Comparison of ENCODE assay signal across 13 cellular contexts in the genomic region with DNA sequence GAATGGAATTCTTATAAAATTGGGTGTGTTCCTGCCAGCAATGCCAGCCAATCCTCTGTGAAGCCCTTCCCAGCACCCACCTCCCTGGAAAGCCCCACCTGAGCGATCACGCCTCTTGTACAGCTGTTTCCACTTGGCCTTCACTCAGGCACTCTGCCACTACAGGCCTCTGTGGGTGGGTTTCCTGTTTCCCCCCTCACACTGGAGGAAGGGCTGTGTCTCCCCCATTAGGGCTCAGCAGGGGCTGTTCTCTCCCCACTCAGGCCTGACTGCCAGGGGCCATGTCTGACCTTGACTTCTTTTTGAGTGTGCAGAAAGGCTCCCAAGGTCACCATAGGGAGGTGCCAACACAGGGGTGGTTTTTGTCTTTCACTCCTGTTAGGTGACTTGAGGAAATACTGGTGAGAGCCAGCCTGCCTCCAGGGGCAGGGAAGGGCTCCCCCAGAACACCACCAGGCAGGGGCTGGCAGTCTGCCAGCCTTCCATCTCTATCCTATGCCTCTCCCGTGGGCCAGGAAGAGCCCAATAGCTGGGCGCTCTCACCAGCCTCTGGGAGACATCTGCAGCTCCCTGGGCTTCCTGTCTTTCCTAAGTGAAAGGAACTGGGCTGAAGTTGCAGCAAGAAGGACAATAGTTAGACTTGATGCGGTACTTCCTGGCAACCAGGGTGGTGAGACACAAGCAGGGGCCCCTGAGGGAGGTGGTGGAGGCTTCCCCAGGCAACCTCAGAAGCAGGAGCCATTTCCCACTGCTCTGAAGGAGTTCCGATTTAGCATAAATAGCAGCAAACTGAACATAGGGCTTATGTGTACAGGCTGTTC. TPM values are rescaled to one million over a fixed set of nuclear protein-coding genes. Genes with fewer than 3 reads are reported as not detected.
A peak's percentile ranks its signal among the peaks of the same experiment; 100 is the strongest.
DNase-seq lines count a peak whose midpoint lies in the region; ATAC-seq, FAIRE-seq and TF ChIP-seq lines count a peak whose summit lies in the region.
"Had no signal": no experiment of that assay in that cellular context is flagged by ENCODE, and none has a peak within 500 bp of the region (broad histone marks: within the 10 kb centered on the region; RNA-seq: fewer than 3 reads in every experiment).

No MANE protein-coding gene starts in this region.

- no peak for FAIRE-seq in HepG2 (lab: Jason Lieb, UNC)

- no peak for TF ChIP-seq CTCF in HepG2 (CRISPR knock-in tag; IDR thresholded peaks at IDR 0.05)
- TF ChIP-seq CTCF in upper lobe of right lung (IDR thresholded peaks at IDR 0.05): no peak

- no peaks in the 10 kb centered on the region for H3K9me3 Mint-ChIP-seq in activated naive CD8-positive, alpha-beta T cell treated with anti-CD3 and anti-CD28 coated beads for 36 hours
- H3K9me3 Mint-ChIP-seq in activated T-helper 1 cell treated with anti-CD3 and anti-CD28 coated beads, Interleukin-12 subunit alpha, Interleukin-12 subunit beta, Interleukin-2, Interleukin-4 antibody, amounts not matched to agents 30 ng/mL and 10 ng/mL and 1 ng/mL, durations not matched to agents 14 hours and 24 hours and 36 hours: no peaks in the 10 kb centered on the region
- H3K9me3 Mint-ChIP-seq: central memory CD8-positive, alpha-beta T cell; neural crest cell had no signal

- H3K36me3 ChIP-seq in HepG2 (replicated peaks in 1 of 2; ENCODE audit: control insufficient read depth in 1 of 2, insufficient read depth in 2 of 2, low read length in 2 of 2) (no peaks in the 10 kb centered on the region), upper lobe of right lung (no peaks in the 10 kb centered on the region)

- in situ Hi-C loops in HepG2 (cut with HindIII; ENCODE audit: extremely low pct_ligation_motif_present, low pct_unique_long_range_greater_than_20kb): loop anchor here (5.0 kb wide), 1 partner anchor 45 kb away; no protein-coding TSS in a partner anchor

- peak overlapping the region; percentile 69 for H3K4me2 ChIP-seq in HepG2 (ENCODE audit: low read depth, low read length)

- POLR2A ChIA-PET in HepG2 (lab: Yijun Ruan, JAX): interaction anchor here (1.0 kb wide), 1 partner anchor 126 kb away, joined by 3 read pairs; no protein-coding TSS in a partner anchor

- peak overlapping the region in 2 of 3 experiments; percentile 9 to 49; a peak in 3 of 6 replicates for H3K4me3 ChIP-seq in HepG2 (replicated peaks in 1 of 3; ENCODE audit: insufficient read depth in 1 of 3, low read depth in 2 of 3, low read length in 3 of 3)
- no peak overlapping the region for H3K4me3 ChIP-seq in upper lobe of right lung

- peak overlapping the region; percentile 72 for H3K27ac Mint-ChIP-seq in activated naive CD8-positive, alpha-beta T cell treated with anti-CD3 and anti-CD28 coated beads for 36 hours
- H3K27ac Mint-ChIP-seq in activated T-helper 1 cell treated with anti-CD3 and anti-CD28 coated beads, Interleukin-12 subunit alpha, Interleukin-12 subunit beta, Interleukin-2, Interleukin-4 antibody, amounts not matched to agents 30 ng/mL and 10 ng/mL and 1 ng/mL, durations not matched to agents 14 hours and 24 hours and 36 hours: no peak overlapping the region

- no peaks in the 10 kb centered on the region for H3K79me2 ChIP-seq in HepG2 (ENCODE audit: insufficient read depth, low read length)

- ATAC-seq in HepG2 (peak; percentile 24), upper lobe of right lung (peak; percentile 29), GM21447 (IDR thresholded peaks at IDR 0.05; ENCODE audit: unreplicated experiment) (no peak)

- no peak overlapping the region for H3K9ac ChIP-seq in HepG2 (ENCODE audit: insufficient read depth, low read depth, low read length)

- CTCF ChIA-PET in HepG2 (lab: Yijun Ruan, JAX; ENCODE audit: low intra/inter-chr PET ratio, low total read pairs): interaction anchor here (1.0 kb wide), 1 partner anchor 75 kb away, joined by 3 read pairs; no protein-coding TSS in a partner anchor

- peaks cover 22% of the 10 kb centered on the region for H3K4me1 Mint-ChIP-seq in activated naive CD8-positive, alpha-beta T cell treated with anti-CD3 and anti-CD28 coated beads for 36 hours
- H3K4me1 Mint-ChIP-seq in activated T-helper 1 cell treated with anti-CD3 and anti-CD28 coated beads, Interleukin-12 subunit alpha, Interleukin-12 subunit beta, Interleukin-2, Interleukin-4 antibody, amounts not matched to agents 30 ng/mL and 10 ng/mL and 1 ng/mL, durations not matched to agents 14 hours and 24 hours and 36 hours (ENCODE audit: low read depth): no peaks in the 10 kb centered on the region
- H3K4me1 Mint-ChIP-seq: central memory CD8-positive, alpha-beta T cell had no signal

- TF ChIP-seq POLR2A in HepG2 (IDR thresholded peaks at IDR 0.05; ENCODE audit: insufficient read depth in 1 of 2, low read depth in 2 of 2, low read length in 2 of 2): no peak

- H2AFZ ChIP-seq in HepG2 (ENCODE audit: low read length): no peak overlapping the region

- no peaks in the 10 kb centered on the region for H3K27me3 Mint-ChIP-seq in activated naive CD8-positive, alpha-beta T cell treated with anti-CD3 and anti-CD28 coated beads for 36 hours
- peaks cover 19% of the 10 kb centered on the region for H3K27me3 Mint-ChIP-seq in activated T-helper 1 cell treated with anti-CD3 and anti-CD28 coated beads, Interleukin-12 subunit alpha, Interleukin-12 subunit beta, Interleukin-2, Interleukin-4 antibody, amounts not matched to agents 30 ng/mL and 10 ng/mL and 1 ng/mL, durations not matched to agents 14 hours and 24 hours and 36 hours (ENCODE audit: insufficient read depth)

- no TSS peak for BruUV-seq in HepG2 (replicated peaks; lab: Mats Ljungman, UMichigan)

- no peaks in the 10 kb centered on the region for H3K36me3 Mint-ChIP-seq in activated naive CD8-positive, alpha-beta T cell treated with anti-CD3 and anti-CD28 coated beads for 36 hours
- H3K36me3 Mint-ChIP-seq in activated T-helper 1 cell treated with anti-CD3 and anti-CD28 coated beads, Interleukin-12 subunit alpha, Interleukin-12 subunit beta, Interleukin-2, Interleukin-4 antibody, amounts not matched to agents 30 ng/mL and 10 ng/mL and 1 ng/mL, durations not matched to agents 14 hours and 24 hours and 36 hours (ENCODE audit: low read depth): no peaks in the 10 kb centered on the region

- TF ChIP-seq EP300 in HepG2 (IDR thresholded peaks at IDR 0.05; ENCODE audit: low read depth in 2 of 2, low read length in 2 of 2): no peak
- TF ChIP-seq EP300 in HepG2 (CRISPR knock-in tag; IDR thresholded peaks at IDR 0.05; ENCODE audit: borderline replicate concordance): no peak

- no peaks in the 10 kb centered on the region for H4K20me1 ChIP-seq in HepG2 (ENCODE audit: insufficient read depth, low read length)

- DNase-seq in activated CD8-positive, alpha-beta memory T cell treated with anti-CD3 and anti-CD28 coated beads, Interleukin-2, amount 50 U/mL, for 48 hours: peak; percentile 53
- DNase-seq in activated CD8-positive, alpha-beta memory T cell treated with anti-CD3 and anti-CD28 coated beads, Interleukin-2, amount 50 U/mL, for 4 hours: no peak
- DNase-seq in activated naive CD8-positive, alpha-beta T cell treated with anti-CD3 and anti-CD28 coated beads for 36 hours: peak; percentile 54
- DNase-seq in HepG2 (ENCODE audit: low spot score) (no peak), upper lobe of right lung (peak; percentile 63), KG1 (lab: John Stamatoyannopoulos, UW) (no peak)
- no peak for DNase-seq in activated T-helper 1 cell treated with anti-CD3 and anti-CD28 coated beads, Interleukin-12 subunit alpha, Interleukin-12 subunit beta, Interleukin-2, Interleukin-4 antibody, amounts not matched to agents 30 ng/mL and 10 ng/mL and 1 ng/mL, durations not matched to agents 14 hours and 24 hours and 36 hours (ENCODE audit: low spot score)
- DNase-seq: AML-193, glutamatergic neuron, NCI-H1436 had no signal

- no peak overlapping the region for H3K27ac ChIP-seq in HepG2 (ENCODE audit: extremely low read length, insufficient read depth, low read length)
- H3K27ac ChIP-seq in upper lobe of right lung: peak overlapping the region; percentile 70

- 49% methylated on average over 4 of the region's 6 CpGs for WGBS in HepG2 (ENCODE audit: low lambda C conversion rate)

- H3K27me3 ChIP-seq in HepG2 (ENCODE audit: control insufficient read depth in 1 of 2, insufficient read depth in 2 of 2, low read length in 2 of 2): peaks cover 9 to 51% of the 10 kb centered on the region in 2 experiments
- no peaks in the 10 kb centered on the region for H3K27me3 ChIP-seq in upper lobe of right lung

- intact Hi-C loops in HepG2 (cut with micrococcal nuclease; ENCODE audit: unreplicated experiment): no loop called here
- intact Hi-C loops in upper lobe of right lung (cut with DNase I): no loop called here
- intact Hi-C loops in activated T-helper 1 cell treated with anti-CD3 and anti-CD28 coated beads, Interleukin-12 subunit alpha, Interleukin-12 subunit beta, Interleukin-2, Interleukin-4 antibody, amounts not matched to agents 30 ng/mL and 10 ng/mL and 1 ng/mL, durations not matched to agents 14 hours and 24 hours and 36 hours (cut with micrococcal nuclease): no loop called here

- TF ChIP-seq RAD21 in HepG2 (CRISPR knock-in tag; IDR thresholded peaks at IDR 0.05): no peak

- H3K9me3 ChIP-seq in HepG2 (ENCODE audit: low read length) (no peaks in the 10 kb centered on the region), upper lobe of right lung (no peaks in the 10 kb centered on the region)

- H3K4me1 ChIP-seq in HepG2 (ENCODE audit: insufficient read depth, low read length): peaks cover 40% of the 10 kb centered on the region
- H3K4me1 ChIP-seq in upper lobe of right lung: peaks cover 10% of the 10 kb centered on the region

- no peak overlapping the region for H3K4me3 Mint-ChIP-seq in activated naive CD8-positive, alpha-beta T cell treated with anti-CD3 and anti-CD28 coated beads for 36 hours
- no peak overlapping the region for H3K4me3 Mint-ChIP-seq in activated T-helper 1 cell treated with anti-CD3 and anti-CD28 coated beads, Interleukin-12 subunit alpha, Interleukin-12 subunit beta, Interleukin-2, Interleukin-4 antibody, amounts not matched to agents 30 ng/mL and 10 ng/mL and 1 ng/mL, durations not matched to agents 14 hours and 24 hours and 36 hours
- H3K4me3 Mint-ChIP-seq: central memory CD8-positive, alpha-beta T cell; neural crest cell had no signal

RNA-seq across cellular contexts. Expression of a gene that starts 49.1 kb away (rescaled TPM):
- 10 to 100 TPM; 71.0 to 76.9 TPM for total RNA-seq in activated naive CD8-positive, alpha-beta T cell treated with anti-CD3 and anti-CD28 coated beads for 36 hours
- total RNA-seq in HepG2 (2016; rRNA removed; fragmentation: Illumina TruSeq; extraction: Trizol) (13.1 and 15.0 TPM in 2 replicates), upper lobe of right lung (71.5 TPM)
- 17.4 and 18.2 TPM in 2 replicates for total RNA-seq in HepG2 (2016; cell fraction: cytosol; rRNA removed; fragmentation: Illumina TruSeq; extraction: Trizol; ENCODE audit: low read depth)
- 12.5 and 14.4 TPM in 2 replicates for total RNA-seq in HepG2 (2016; cell fraction: insoluble cytoplasmic fraction; rRNA removed; fragmentation: Illumina TruSeq; extraction: Trizol)
- total RNA-seq in HepG2 (2016; cell fraction: membrane; rRNA removed; fragmentation: Illumina TruSeq; extraction: Trizol): 27.6 and 35.3 TPM in 2 replicates
- 14.7 and 15.8 TPM in 2 replicates for total RNA-seq in HepG2 (2016; cell fraction: nucleus; rRNA removed; fragmentation: Illumina TruSeq; extraction: Trizol)
- 6.8 and 8.3 TPM in 2 replicates for polyA plus RNA-seq in HepG2 (2011; rRNA removed)
- 2.3 and 3.5 TPM in 2 replicates for polyA plus RNA-seq in HepG2 (2011; cell fraction: cytosol; rRNA removed)
- 11.0 and 12.1 TPM in 2 replicates for polyA plus RNA-seq in HepG2 (2011; cell fraction: nucleus; rRNA removed)
- 9.9 and 11.2 TPM in 2 replicates for polyA plus RNA-seq in HepG2 (2012)
- polyA plus RNA-seq in HepG2 (2016; cell fraction: cytosol; fragmentation: Illumina TruSeq; extraction: Trizol; ENCODE audit: low read depth): 9.0 and 9.8 TPM in 2 replicates
- polyA plus RNA-seq in HepG2 (2016; cell fraction: insoluble cytoplasmic fraction; fragmentation: Illumina TruSeq; extraction: Trizol; ENCODE audit: low read depth): 12.2 TPM in 2 replicates
- 15.0 TPM in 2 replicates for polyA plus RNA-seq in HepG2 (2016; cell fraction: membrane; fragmentation: Illumina TruSeq; extraction: Trizol; ENCODE audit: low read depth)
- 20.1 and 20.3 TPM in 2 replicates for polyA plus RNA-seq in HepG2 (2016; cell fraction: nucleus; fragmentation: Illumina TruSeq; extraction: Trizol; ENCODE audit: insufficient read depth, low read depth)
- polyA minus RNA-seq in HepG2 (2011; rRNA and poly(A)+ RNA removed; ENCODE audit: low replicate concordance): 12.0 and 30.8 TPM in 2 replicates
- polyA minus RNA-seq in HepG2 (2011; cell fraction: cytosol; rRNA and poly(A)+ RNA removed): 11.9 and 12.8 TPM in 2 replicates
- 21.0 and 22.3 TPM in 2 replicates for polyA minus RNA-seq in HepG2 (2011; cell fraction: nucleus; rRNA and poly(A)+ RNA removed)
- 81.1 and 86.2 TPM in 2 replicates for total RNA-seq in activated T-helper 1 cell treated with anti-CD3 and anti-CD28 coated beads, Interleukin-12 subunit alpha, Interleukin-12 subunit beta, Interleukin-2, Interleukin-4 antibody, amounts not matched to agents 30 ng/mL and 10 ng/mL and 1 ng/mL, durations not matched to agents 14 hours and 24 hours and 36 hours

Comparison
In these comparisons a context has a peak if more than half of its experiments do, and no peak if none do; other contexts are left out.
1. DNase-seq: peak in activated CD8-positive, alpha-beta memory T cell treated with anti-CD3 and anti-CD28 coated beads, Interleukin-2, amount 50 U/mL, for 48 hours (single experiment), activated naive CD8-positive, alpha-beta T cell treated with anti-CD3 and anti-CD28 coated beads for 36 hours (single experiment) and upper lobe of right lung (single experiment); none in activated CD8-positive, alpha-beta memory T cell treated with anti-CD3 and anti-CD28 coated beads, Interleukin-2, amount 50 U/mL, for 4 hours (single experiment), HepG2 (single experiment), activated T-helper 1 cell treated with anti-CD3 and anti-CD28 coated beads, Interleukin-12 subunit alpha, Interleukin-12 subunit beta, Interleukin-2, Interleukin-4 antibody, amounts not matched to agents 30 ng/mL and 10 ng/mL and 1 ng/mL, durations not matched to agents 14 hours and 24 hours and 36 hours (single experiment) and KG1 (single experiment).